Comparison of ENCODE assay signal across 12 cellular contexts in genomic region chr1:43522776-43523480, GRCh38. TPM values are rescaled to one million over a fixed set of nuclear protein-coding genes. Genes with fewer than 3 reads are reported as not detected.
A peak's percentile ranks its signal among the peaks of the same experiment; 100 is the strongest.
DNase-seq lines count a peak whose midpoint lies in the region; ATAC-seq and TF ChIP-seq lines count a peak whose summit lies in the region.
"Had no signal": no experiment of that assay in that cellular context is flagged by ENCODE, and none has a peak within 500 bp of the region (broad histone marks: within the 10 kb centered on the region; RNA-seq: fewer than 3 reads in every experiment).

No MANE protein-coding gene starts in this region.

- ATAC-seq in left lung, result peak; percentile 75
- no peak for ATAC-seq in naive thymus-derived CD4-positive, alpha-beta T cell
- no peak for ATAC-seq in HG03460 (IDR thresholded peaks at IDR 0.05; ENCODE audit: unreplicated experiment)
- ATAC-seq: naive thymus-derived CD8-positive, alpha-beta T cell had no signal

- no peak overlapping the region for H3K27ac ChIP-seq in left lung
- no peak overlapping the region for H3K27ac ChIP-seq in naive thymus-derived CD4-positive, alpha-beta T cell (ENCODE audit: low read depth, low read length)
- H3K27ac ChIP-seq: SJCRH30 had no signal

- peaks cover 39 to 61% (median 50%) of the 10 kb centered on the region in 5 donors for H3K27me3 Mint-ChIP-seq in naive thymus-derived CD4-positive, alpha-beta T cell

- DNase-seq in CD1c-positive myeloid dendritic cell (ENCODE audit: extremely low spot score) (peak; percentile 27), LHCN-M2 (ENCODE audit: low read depth) (peak; percentile 77), amniotic epithelial cell (ENCODE audit: low read depth) (peak; percentile 94), left lung (peak in 1 of 2 donors; percentile 42), superior temporal gyrus (ENCODE audit: extremely low spot score) (no peak)
- no peak for DNase-seq in naive thymus-derived CD4-positive, alpha-beta T cell
- DNase-seq in activated CD4-positive, alpha-beta T cell treated with anti-CD3 and anti-CD28 coated beads for 48 hours, result no peak
- DNase-seq: activated T-cell treated with anti-CD3 and anti-CD28 coated beads, Interleukin-2, amount 50 U/mL, for 72 hours; DMS79; naive thymus-derived CD8-positive, alpha-beta T cell had no signal

- intact Hi-C loops in left lung (cut with DNase I), result no loop called here
- intact Hi-C loops in naive thymus-derived CD4-positive, alpha-beta T cell (cut with micrococcal nuclease), result no loop called here

- no peaks in the 10 kb centered on the region for H3K9me3 Mint-ChIP-seq in naive thymus-derived CD4-positive, alpha-beta T cell
- H3K9me3 Mint-ChIP-seq: activated T-cell treated with anti-CD3 and anti-CD28 coated beads, Interleukin-2, amount 50 U/mL, for 72 hours had no signal

- no peaks in the 10 kb centered on the region for H3K9me3 ChIP-seq in left lung
- H3K9me3 ChIP-seq in naive thymus-derived CD4-positive, alpha-beta T cell (ENCODE audit: control insufficient read depth in 2 of 3, low read length in 3 of 3), result no peaks in the 10 kb centered on the region
- H3K9me3 ChIP-seq: SJCRH30 had no signal

- no peaks in the 10 kb centered on the region for H3K4me1 ChIP-seq in left lung
- H3K4me1 ChIP-seq in naive thymus-derived CD4-positive, alpha-beta T cell (ENCODE audit: control insufficient read depth in 2 of 2, insufficient read depth in 2 of 2, low read length in 2 of 2), result no peaks in the 10 kb centered on the region
- H3K4me1 ChIP-seq: SJCRH30 had no signal

- H3K36me3 ChIP-seq in left lung, result no peaks in the 10 kb centered on the region
- H3K36me3 ChIP-seq in naive thymus-derived CD4-positive, alpha-beta T cell (ENCODE audit: control insufficient read depth in 2 of 3, insufficient read depth in 3 of 3, low read length in 3 of 3), result no peaks in the 10 kb centered on the region
- H3K36me3 ChIP-seq: SJCRH30 had no signal

- H3K36me3 Mint-ChIP-seq in naive thymus-derived CD4-positive, alpha-beta T cell, result peaks cover 0 to 3% (median 0%) of the 10 kb centered on the region in 5 donors
- H3K36me3 Mint-ChIP-seq: naive thymus-derived CD8-positive, alpha-beta T cell had no signal

- H3K4me1 Mint-ChIP-seq in naive thymus-derived CD4-positive, alpha-beta T cell, result peaks cover 0 to 7% (median 0%) of the 10 kb centered on the region in 7 donors

- CTCF ChIA-PET in naive thymus-derived CD4-positive, alpha-beta T cell (lab: Charles Lee), result no interaction called here

- H3K4me3 Mint-ChIP-seq in naive thymus-derived CD4-positive, alpha-beta T cell, result no peak overlapping the region
- H3K4me3 Mint-ChIP-seq: activated T-cell treated with anti-CD3 and anti-CD28 coated beads, Interleukin-2, amount 50 U/mL, for 72 hours; naive thymus-derived CD8-positive, alpha-beta T cell had no signal

- no peak overlapping the region for H3K27ac Mint-ChIP-seq in naive thymus-derived CD4-positive, alpha-beta T cell
- H3K27ac Mint-ChIP-seq: activated T-cell treated with anti-CD3 and anti-CD28 coated beads, Interleukin-2, amount 50 U/mL, for 72 hours had no signal

- POLR2A ChIA-PET in naive thymus-derived CD4-positive, alpha-beta T cell (lab: Charles Lee), result no interaction called here

- H3K4me3 ChIP-seq in left lung, result no peak overlapping the region
- no peak overlapping the region for H3K4me3 ChIP-seq in naive thymus-derived CD4-positive, alpha-beta T cell (ENCODE audit: low read length)
- H3K4me3 ChIP-seq: SJCRH30 had no signal

- TF ChIP-seq CTCF in left lung (IDR thresholded peaks at IDR 0.05), result no peak

- peaks cover 7 to 9% of the 10 kb centered on the region in 2 donors for H3K27me3 ChIP-seq in left lung
- H3K27me3 ChIP-seq in naive thymus-derived CD4-positive, alpha-beta T cell (ENCODE audit: control insufficient read depth in 2 of 2, insufficient read depth in 2 of 2, low read length in 2 of 2), result peaks cover 0 to 13% of the 10 kb centered on the region in 2 donors
- H3K27me3 ChIP-seq: SJCRH30 had no signal

RNA-seq across cellular contexts. Expression of gene PTPRF, which starts 7.8 kb away (rescaled TPM):
- total RNA-seq in LHCN-M2 (2014; rRNA removed) (12.8 and 13.7 TPM in 2 replicates), left lung (100 to 1,000 TPM; 123 to 279 TPM)
- 46.3 TPM for polyA plus RNA-seq in LHCN-M2 (2012)
- 1 to 10 TPM in 2 of 5 experiments, under 1 TPM in 1, not detected in 2; 0.49 to 2.3 (median 1.8) TPM for total RNA-seq in naive thymus-derived CD4-positive, alpha-beta T cell
- not detected for polyA plus RNA-seq in naive thymus-derived CD4-positive, alpha-beta T cell
- polyA plus RNA-seq: naive thymus-derived CD8-positive, alpha-beta T cell had no signal

Comparison
In these comparisons a context has a peak if more than half of its experiments do, and no peak if none do; other contexts are left out.
1. DNase-seq: peak in CD1c-positive myeloid dendritic cell (single experiment), LHCN-M2 (single experiment) and amniotic epithelial cell (single experiment); none in naive thymus-derived CD4-positive, alpha-beta T cell (0 of 9), activated CD4-positive, alpha-beta T cell treated with anti-CD3 and anti-CD28 coated beads for 48 hours (single experiment) and superior temporal gyrus (single experiment).